In the genomic region with DNA sequence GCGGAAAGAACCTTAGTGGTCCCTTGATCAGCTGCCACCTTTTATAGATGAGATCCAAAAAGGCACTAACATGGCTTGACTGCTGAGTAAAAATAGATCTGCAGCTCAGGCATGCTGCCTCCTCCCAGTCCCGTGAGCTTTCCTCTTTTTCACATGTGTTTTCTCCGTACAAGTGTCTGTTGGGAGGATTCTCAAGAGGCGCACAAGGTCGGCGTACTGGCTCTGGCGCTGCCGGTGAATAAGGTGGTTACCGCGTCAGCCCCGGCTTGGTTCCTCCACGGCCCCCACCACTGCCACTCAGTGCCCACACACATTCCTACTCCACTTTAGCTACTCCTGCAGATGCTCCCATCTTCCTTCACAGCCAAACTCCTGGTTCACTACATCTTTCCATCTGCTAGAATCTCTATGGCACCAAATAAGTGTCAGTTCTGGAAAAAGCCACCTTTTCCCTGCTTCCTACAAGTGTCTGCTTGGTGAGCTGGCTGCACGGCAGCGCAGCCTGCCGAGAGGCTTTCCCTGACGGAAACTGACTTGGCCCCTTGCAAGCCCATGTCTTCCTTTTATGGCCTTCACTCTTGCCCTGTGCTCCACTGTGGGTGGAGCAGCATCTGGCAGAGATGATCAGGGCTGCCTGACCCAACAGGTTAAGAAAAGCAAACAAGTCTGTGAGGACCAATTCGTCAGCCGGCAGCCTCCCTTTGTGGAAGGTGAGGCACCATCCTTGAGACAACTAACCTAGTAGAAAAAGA, we compare ENCODE assay signal across 10 cellular contexts.
DNase-seq lines count a peak whose midpoint lies in the region; ATAC-seq and TF ChIP-seq lines count a peak whose summit lies in the region.
"Had no signal": no experiment of that assay in that cellular context is flagged by ENCODE, and none has a peak within 500 bp of the region (broad histone marks: within the 10 kb centered on the region; RNA-seq: fewer than 3 reads in every experiment).

No MANE protein-coding gene starts in this region.

- H3K27me3 ChIP-seq in esophagus squamous epithelium = no peaks in the 10 kb centered on the region
- no peaks in the 10 kb centered on the region for H3K27me3 ChIP-seq in muscle layer of colon (ENCODE audit: control insufficient read depth in 1 of 2, insufficient read depth in 2 of 2, low read length in 2 of 2)

- H3K4me1 ChIP-seq in esophagus squamous epithelium = peaks cover 22 to 87% (median 27%) of the 10 kb centered on the region in 3 donors
- peaks cover 75% of the 10 kb centered on the region for H3K4me1 ChIP-seq in muscle layer of colon (ENCODE audit: insufficient read depth, low read length)

- DNase-seq in activated T-cell treated with anti-CD3 and anti-CD28 coated beads, Interleukin-2, amount 50 U/mL, for 24 hours = no peak
- no peak for DNase-seq in activated T-cell treated with anti-CD3 and anti-CD28 coated beads, Interleukin-2, amount 50 U/mL, for 4 hours
- DNase-seq in esophagus squamous epithelium (lab: John Stamatoyannopoulos, UW) = no peak
- DNase-seq in ureter (ENCODE audit: low spot score) = peak; percentile 91
- no peak for DNase-seq in activated CD4-positive, alpha-beta T cell treated with anti-CD3 and anti-CD28 coated beads for 1 hour
- DNase-seq in NCI-H146 (lab: John Stamatoyannopoulos, UW) = no peak
- DNase-seq in T-helper 9 cell = no peak
- DNase-seq: NCI-H2171 treated with DMSO at 0.1 percent for 48 hours; stimulated activated CD4-positive, alpha-beta T cell treated with anti-CD3 and anti-CD28 coated beads, Interleukin-4, amount 100 ng/mL, for 24 hours had no signal

- no peaks in the 10 kb centered on the region for H3K9me3 ChIP-seq in esophagus squamous epithelium
- H3K9me3 ChIP-seq in muscle layer of colon (ENCODE audit: low read length) = no peaks in the 10 kb centered on the region

- peaks cover 33% of the 10 kb centered on the region for H3K4me1 Mint-ChIP-seq in activated T-cell treated with anti-CD3 and anti-CD28 coated beads, Interleukin-2, amount 50 U/mL, for 24 hours (ENCODE audit: low read depth)
- peaks cover 20% of the 10 kb centered on the region for H3K4me1 Mint-ChIP-seq in activated T-cell treated with anti-CD3 and anti-CD28 coated beads, Interleukin-2, amount 50 U/mL, for 4 hours (ENCODE audit: low read depth)

- intact Hi-C loops in esophagus squamous epithelium (cut with DNase I) = no loop called here

- H3K9me3 Mint-ChIP-seq in activated T-cell treated with anti-CD3 and anti-CD28 coated beads, Interleukin-2, amount 50 U/mL, for 24 hours = no peaks in the 10 kb centered on the region
- H3K9me3 Mint-ChIP-seq in activated T-cell treated with anti-CD3 and anti-CD28 coated beads, Interleukin-2, amount 50 U/mL, for 4 hours = no peaks in the 10 kb centered on the region

- H3K4me3 Mint-ChIP-seq in activated T-cell treated with anti-CD3 and anti-CD28 coated beads, Interleukin-2, amount 50 U/mL, for 24 hours = no peak overlapping the region
- H3K4me3 Mint-ChIP-seq in activated T-cell treated with anti-CD3 and anti-CD28 coated beads, Interleukin-2, amount 50 U/mL, for 4 hours = no peak overlapping the region

- peak overlapping the region; percentile 60 for H3K9ac ChIP-seq in muscle layer of colon (ENCODE audit: low read length)

- peaks cover 88% of the 10 kb centered on the region for H3K36me3 Mint-ChIP-seq in activated T-cell treated with anti-CD3 and anti-CD28 coated beads, Interleukin-2, amount 50 U/mL, for 24 hours (ENCODE audit: low read depth)
- peaks cover 54% of the 10 kb centered on the region for H3K36me3 Mint-ChIP-seq in activated T-cell treated with anti-CD3 and anti-CD28 coated beads, Interleukin-2, amount 50 U/mL, for 4 hours (ENCODE audit: insufficient read depth)

- TF ChIP-seq POLR2A in esophagus squamous epithelium (IDR thresholded peaks at IDR 0.05) = peak in 2 of 4 donors; percentile 46 to 50

- H3K27ac Mint-ChIP-seq in activated T-cell treated with anti-CD3 and anti-CD28 coated beads, Interleukin-2, amount 50 U/mL, for 24 hours = peak overlapping the region; percentile 56

- no peaks in the 10 kb centered on the region for H3K27me3 Mint-ChIP-seq in activated T-cell treated with anti-CD3 and anti-CD28 coated beads, Interleukin-2, amount 50 U/mL, for 24 hours
- no peaks in the 10 kb centered on the region for H3K27me3 Mint-ChIP-seq in activated T-cell treated with anti-CD3 and anti-CD28 coated beads, Interleukin-2, amount 50 U/mL, for 4 hours (ENCODE audit: low read depth)

- peak overlapping the region; percentile 11 to 48 (median 34) for H3K4me3 ChIP-seq in esophagus squamous epithelium
- peak overlapping the region in 1 of 2 donors; percentile 64 for H3K4me3 ChIP-seq in muscle layer of colon (ENCODE audit: low read depth in 1 of 2, low read length in 2 of 2)

- TF ChIP-seq CTCF in esophagus squamous epithelium (IDR thresholded peaks at IDR 0.05) = no peak

- H3K36me3 ChIP-seq in esophagus squamous epithelium (peaks cover 4 to 66% (median 13%) of the 10 kb centered on the region in 3 donors), muscle layer of colon (ENCODE audit: insufficient read depth, low read length) (peaks cover 38% of the 10 kb centered on the region)

- ATAC-seq in activated T-cell treated with anti-CD3 and anti-CD28 coated beads, Interleukin-2, amount 50 U/mL, for 4 hours = no peak

- peak overlapping the region; percentile 78 to 86 (median 82) for H3K27ac ChIP-seq in esophagus squamous epithelium
- peak overlapping the region; percentile 56 for H3K27ac ChIP-seq in muscle layer of colon (ENCODE audit: low read depth, low read length)

- WGBS in esophagus squamous epithelium, 2 donors = 35 to 49% methylated on average over 15 to 18 of the region's 18 CpGs
